ENCODE assay signal across 20 cellular contexts in the genomic region with DNA sequence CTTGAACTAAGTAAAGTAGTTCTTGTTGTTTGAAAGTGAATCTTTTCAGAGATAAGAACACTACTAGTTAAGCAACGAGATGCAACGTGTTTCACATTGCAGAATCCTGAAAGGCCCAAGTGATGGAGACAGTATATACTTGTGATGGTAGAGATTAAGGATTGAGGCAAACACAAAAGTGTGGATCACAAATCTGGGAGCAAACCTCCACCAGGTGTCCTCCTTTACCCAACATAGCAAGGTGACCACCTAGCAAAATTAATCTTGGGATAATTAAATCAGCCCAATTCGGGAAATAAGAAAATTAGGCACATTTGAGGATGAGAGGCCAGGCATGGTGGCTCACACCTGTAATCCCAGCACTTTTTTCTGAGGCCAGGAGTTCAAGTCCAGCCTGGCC.
A peak's percentile ranks its signal among the peaks of the same experiment; 100 is the strongest.
DNase-seq lines count a peak whose midpoint lies in the region; ATAC-seq and TF ChIP-seq lines count a peak whose summit lies in the region.
"Had no signal": no experiment of that assay in that cellular context is flagged by ENCODE, and none has a peak within 500 bp of the region (broad histone marks: within the 10 kb centered on the region; RNA-seq: fewer than 3 reads in every experiment).

No MANE protein-coding gene starts in this region.

- H3K4me1 Mint-ChIP-seq in stimulated activated effector memory CD8-positive, alpha-beta T cell treated with anti-CD3 and anti-CD28 coated beads, Interleukin-12 subunit alpha, Interleukin-12 subunit beta, amount 100 ng/mL, for 72 hours: no peaks in the 10 kb centered on the region

- H3K4me3 ChIP-seq in left ventricle myocardium inferior (no peak overlapping the region), choroid plexus epithelial cell (ENCODE audit: low read depth, low read length) (no peak overlapping the region), prostate gland (no peak overlapping the region)
- H3K4me3 ChIP-seq: BLaER1, colonic mucosa had no signal

- no peaks in the 10 kb centered on the region for H3K9me3 Mint-ChIP-seq in stimulated activated effector memory CD8-positive, alpha-beta T cell treated with anti-CD3 and anti-CD28 coated beads, Interleukin-12 subunit alpha, Interleukin-12 subunit beta, amount 100 ng/mL, for 72 hours
- H3K9me3 Mint-ChIP-seq: T-helper 1 cell treated with Interleukin-12 subunit alpha and Interleukin-12 subunit beta and Interleukin-4 antibody, amounts not matched to agents 30 μg/mL and 1 μg/mL, for 36 hours had no signal

- H3K36me3 ChIP-seq in left ventricle myocardium inferior: no peaks in the 10 kb centered on the region
- no peaks in the 10 kb centered on the region for H3K36me3 ChIP-seq in prostate gland
- H3K36me3 ChIP-seq: BLaER1, colonic mucosa had no signal

- intact Hi-C loops in left ventricle myocardium inferior (cut with micrococcal nuclease) (no loop called here), cardiac septum (cut with DNase I) (no loop called here), prostate gland (cut with DNase I) (no loop called here)

- H3K27ac ChIP-seq in left ventricle myocardium inferior (replicated peaks) (no peak overlapping the region), prostate gland (no peak overlapping the region)
- H3K27ac ChIP-seq: BLaER1, colonic mucosa had no signal

- TF ChIP-seq CTCF in left ventricle myocardium inferior (IDR thresholded peaks at IDR 0.05; ENCODE audit: borderline replicate concordance) (peak; percentile 29), choroid plexus epithelial cell (conservative IDR thresholded peaks at IDR 0.05; ENCODE audit: low read depth, low read length) (peak; percentile 35), prostate gland (IDR thresholded peaks at IDR 0.05) (no peak)

- 51% methylated on average over 3 of the region's 3 CpGs for WGBS in prostate gland

- H3K36me3 Mint-ChIP-seq in stimulated activated effector memory CD8-positive, alpha-beta T cell treated with anti-CD3 and anti-CD28 coated beads, Interleukin-12 subunit alpha, Interleukin-12 subunit beta, amount 100 ng/mL, for 72 hours: no peaks in the 10 kb centered on the region

- no peak for TF ChIP-seq POLR2A in prostate gland (IDR thresholded peaks at IDR 0.05)

- H3K27me3 ChIP-seq in left ventricle myocardium inferior (ENCODE audit: low read depth) (no peaks in the 10 kb centered on the region), prostate gland (replicated peaks; ENCODE audit: insufficient read depth) (no peaks in the 10 kb centered on the region)
- H3K27me3 ChIP-seq: BLaER1, colonic mucosa had no signal

- H3K4me1 ChIP-seq in left ventricle myocardium inferior (no peaks in the 10 kb centered on the region), prostate gland (replicated peaks) (no peaks in the 10 kb centered on the region)
- H3K4me1 ChIP-seq: BLaER1, colonic mucosa had no signal

- no peak overlapping the region for H3K27ac Mint-ChIP-seq in stimulated activated effector memory CD8-positive, alpha-beta T cell treated with anti-CD3 and anti-CD28 coated beads, Interleukin-12 subunit alpha, Interleukin-12 subunit beta, amount 100 ng/mL, for 72 hours
- H3K27ac Mint-ChIP-seq: HFFc6; T-helper 1 cell treated with Interleukin-12 subunit alpha and Interleukin-12 subunit beta and Interleukin-4 antibody, amounts not matched to agents 30 μg/mL and 1 μg/mL, for 36 hours had no signal

- no peak for DNase-seq in left ventricle myocardium inferior
- DNase-seq in cardiac septum (ENCODE audit: low spot score): no peak
- peak; percentile 6 for DNase-seq in NCI-H1092 (lab: John Stamatoyannopoulos, UW)
- peak; percentile 18 for DNase-seq in choroid plexus epithelial cell (ENCODE audit: low read depth)
- DNase-seq in stimulated activated effector memory CD8-positive, alpha-beta T cell treated with anti-CD3 and anti-CD28 coated beads, Interleukin-12 subunit alpha, Interleukin-12 subunit beta, amount 100 ng/mL, for 72 hours (ENCODE audit: low spot score in 2 of 2): no peak
- no peak for DNase-seq in Ammon's horn (ENCODE audit: low spot score)
- no peak for DNase-seq in prostate gland (ENCODE audit: low spot score)
- DNase-seq: activated CD4-positive, CD25-positive, alpha-beta regulatory T cell treated with anti-CD3 and anti-CD28 coated beads, Interleukin-2, amount 50 U/mL, for 72 hours; activated effector memory CD4-positive, alpha-beta T cell treated with Interleukin-2 at 50 U/mL for 16 hours; amniotic stem cell; colonic mucosa; DMS79 treated with DMSO at 0.1 percent for 48 hours; erythroblast; glutamatergic neuron; HFFc6; MV-4-11; stimulated activated CD4-positive, alpha-beta T cell treated with anti-CD3 and anti-CD28 coated beads, Interleukin-2, amount 100 ng/mL, for 48 hours had no signal

- peak; percentile 28 for ATAC-seq in stimulated activated effector memory CD8-positive, alpha-beta T cell treated with anti-CD3 and anti-CD28 coated beads, Interleukin-12 subunit alpha, Interleukin-12 subunit beta, amount 100 ng/mL, for 72 hours
- no peak for ATAC-seq in GM18868 (IDR thresholded peaks at IDR 0.05; ENCODE audit: unreplicated experiment)

- H3K9me3 ChIP-seq in left ventricle myocardium inferior (replicated peaks) (peaks cover 8% of the 10 kb centered on the region), prostate gland (no peaks in the 10 kb centered on the region)
- H3K9me3 ChIP-seq: BLaER1, colonic mucosa had no signal

- H3K4me3 Mint-ChIP-seq in stimulated activated effector memory CD8-positive, alpha-beta T cell treated with anti-CD3 and anti-CD28 coated beads, Interleukin-12 subunit alpha, Interleukin-12 subunit beta, amount 100 ng/mL, for 72 hours: no peak overlapping the region
- H3K4me3 Mint-ChIP-seq: HFFc6; T-helper 1 cell treated with Interleukin-12 subunit alpha and Interleukin-12 subunit beta and Interleukin-4 antibody, amounts not matched to agents 30 μg/mL and 1 μg/mL, for 36 hours had no signal

Comparison
In these comparisons a context has a peak if more than half of its experiments do, and no peak if none do; other contexts are left out.
1. DNase-seq: peak in NCI-H1092 (single experiment) and choroid plexus epithelial cell (single experiment); none in left ventricle myocardium inferior (single experiment), cardiac septum (single experiment), stimulated activated effector memory CD8-positive, alpha-beta T cell treated with anti-CD3 and anti-CD28 coated beads, Interleukin-12 subunit alpha, Interleukin-12 subunit beta, amount 100 ng/mL, for 72 hours (0 of 2), Ammon's horn (single experiment) and prostate gland (single experiment).
2. CTCF ChIP-seq: peak in left ventricle myocardium inferior (single experiment) and choroid plexus epithelial cell (single experiment); none in prostate gland (0 of 4).